ENCODE assay signal across 1 cellular context in genomic region chr2:105708697-105709096, GRCh38.
TF ChIP-seq lines count a peak whose summit lies in the region.

No MANE protein-coding gene starts in this region.

TF ChIP-seq in GM12878, 131 proteins besides CTCF, POLR2A, EP300 and RAD21 (continued from another document):
- TF ChIP-seq IRF3 (IDR thresholded peaks at IDR 0.05): no peak
- no peak for TF ChIP-seq POU2F2 (IDR thresholded peaks at IDR 0.05; ENCODE audit: borderline replicate concordance, low read depth, low read length)
- TF ChIP-seq CREB1 (IDR thresholded peaks at IDR 0.05; ENCODE audit: low read depth): no peak
- no peak for TF ChIP-seq HCFC1 (IDR thresholded peaks at IDR 0.05; ENCODE audit: low read length)
- TF ChIP-seq SREBF1 (IDR thresholded peaks at IDR 0.05; ENCODE audit: low read length): no peak
TF ChIP-seq in GM12878: peak in this region for 1.
